10 cellular contexts compared by ENCODE assay signal in genomic region chr17:75853410-75853809, GRCh38. TPM values are rescaled to one million over a fixed set of nuclear protein-coding genes. Genes with fewer than 3 reads are reported as not detected.
DNase-seq lines count a peak whose midpoint lies in the region; ATAC-seq and TF ChIP-seq lines count a peak whose summit lies in the region.
"Had no signal": no experiment of that assay in that cellular context is flagged by ENCODE, and none has a peak within 500 bp of the region (broad histone marks: within the 10 kb centered on the region; RNA-seq: fewer than 3 reads in every experiment).

No MANE protein-coding gene starts in this region.

- 47 to 64% (median 54%) methylated on average over 5 of the region's 5 CpGs for WGBS in psoas muscle, 3 donors

- H3K27me3 ChIP-seq in SJSA1 (replicated peaks) (no peaks in the 10 kb centered on the region), psoas muscle (ENCODE audit: insufficient read depth in 3 of 3, low read length in 2 of 3) (no peaks in the 10 kb centered on the region)

- no peaks in the 10 kb centered on the region for H3K9me3 ChIP-seq in SJSA1 (replicated peaks)
- H3K9me3 ChIP-seq in psoas muscle, result no peaks in the 10 kb centered on the region

- peak; percentile 42 for DNase-seq in Caki2 (ENCODE audit: low read depth)
- DNase-seq in SJSA1 (ENCODE audit: low read depth in 1 of 2, low spot score in 2 of 2), result peak in 1 of 2 experiments; percentile 45
- peak; percentile 63 for DNase-seq in fibroblast of mammary gland (ENCODE audit: low read depth)
- no peak for DNase-seq in psoas muscle
- no peak for DNase-seq in NCI-H2081 (lab: John Stamatoyannopoulos, UW)
- no peak for DNase-seq in OCI-M2 (lab: John Stamatoyannopoulos, UW; ENCODE audit: unreplicated experiment)
- no peak for DNase-seq in amniotic stem cell (lab: John Stamatoyannopoulos, UW)
- DNase-seq: activated gamma-delta T cell, left colon had no signal

- peak overlapping the region; percentile 60 for H3K27ac ChIP-seq in SJSA1
- peak overlapping the region; percentile 98 for H3K27ac ChIP-seq in psoas muscle

- in situ Hi-C loops in Caki2 (cut with HindIII; ENCODE audit: low pct_unique_long_range_greater_than_20kb, low sequenced_read_pairs), result no loop called here

- no peak for TF ChIP-seq CTCF in fibroblast of mammary gland (conservative IDR thresholded peaks at IDR 0.05; ENCODE audit: control insufficient read depth, insufficient read depth, low read depth, low read length)
- no peak for TF ChIP-seq CTCF in psoas muscle (IDR thresholded peaks at IDR 0.05)

- intact Hi-C loops in psoas muscle (cut with DNase I), result no loop called here

- H3K4me1 ChIP-seq in SJSA1 (replicated peaks) (peaks cover 30% of the 10 kb centered on the region), psoas muscle (peaks cover 59% of the 10 kb centered on the region)

- H3K36me3 ChIP-seq in SJSA1 (peaks cover 35% of the 10 kb centered on the region), psoas muscle (ENCODE audit: insufficient read depth in 1 of 2, low read depth in 1 of 2) (peaks cover 6 to 42% of the 10 kb centered on the region in 2 donors)

- H3K4me3 ChIP-seq in SJSA1 (no peak overlapping the region), fibroblast of mammary gland (ENCODE audit: control insufficient read depth, low read depth, low read length) (no peak overlapping the region), psoas muscle (peak overlapping the region; percentile 86)

- ATAC-seq in psoas muscle, result peak in 2 of 4 donors; percentile 24 to 43
- ATAC-seq in HG02852 (IDR thresholded peaks at IDR 0.05; ENCODE audit: unreplicated experiment), result no peak
- ATAC-seq: left colon had no signal

RNA-seq across cellular contexts. Expression of gene WBP2, which starts 1.7 kb away (rescaled TPM):
- total RNA-seq in Caki2 (2014; rRNA removed; shearing (Covaris generic); ENCODE audit: low replicate concordance), result 16.9 and 25.7 TPM in 2 replicates
- 22.6 and 28.8 TPM in 2 replicates for total RNA-seq in SJSA1 (2014; rRNA removed; shearing (Covaris generic))
- 100 to 1,000 TPM; 109 to 278 (median 164) TPM for total RNA-seq in psoas muscle
- polyA plus RNA-seq in psoas muscle, result 100 to 1,000 TPM; 115 to 174 (median 149) TPM

RNA-seq across cellular contexts. Expression of gene UNC13D, which starts 9.2 kb away (rescaled TPM):
- total RNA-seq in Caki2 (2014; rRNA removed; shearing (Covaris generic); ENCODE audit: low replicate concordance), result 1.5 and 2.2 TPM in 2 replicates
- not detected in 2 replicates for total RNA-seq in SJSA1 (2014; rRNA removed; shearing (Covaris generic))
- 10 to 100 TPM in 1 of 4 donors, 1 to 10 TPM in 3; 5.1 to 12.8 (median 7.2) TPM for total RNA-seq in psoas muscle
- polyA plus RNA-seq in psoas muscle, result 1 to 10 TPM; 1.7 to 3.7 (median 2.2) TPM

RNA-seq across cellular contexts. Expression of gene TRIM47, which starts 25.0 kb away (rescaled TPM):
- 73.4 and 102 TPM in 2 replicates for total RNA-seq in Caki2 (2014; rRNA removed; shearing (Covaris generic); ENCODE audit: low replicate concordance)
- total RNA-seq in SJSA1 (2014; rRNA removed; shearing (Covaris generic)), result 11.9 and 17.5 TPM in 2 replicates
- total RNA-seq in psoas muscle, result 10 to 100 TPM in 3 of 4 donors, 1 to 10 TPM in 1; 8.9 to 16.0 (median 10.9) TPM
- 10 to 100 TPM in 2 of 3 donors, 1 to 10 TPM in 1; 8.4 to 17.1 (median 10.9) TPM for polyA plus RNA-seq in psoas muscle

RNA-seq across cellular contexts. Expression of gene TRIM65, which starts 43.3 kb away (rescaled TPM):
- 30.9 and 44.3 TPM in 2 replicates for total RNA-seq in Caki2 (2014; rRNA removed; shearing (Covaris generic); ENCODE audit: low replicate concordance)
- total RNA-seq in SJSA1 (2014; rRNA removed; shearing (Covaris generic)), result 11.9 and 17.6 TPM in 2 replicates
- total RNA-seq in psoas muscle, result 10 to 100 TPM in 2 of 4 donors, 1 to 10 TPM in 2; 9.2 to 10.3 (median 9.7) TPM
- polyA plus RNA-seq in psoas muscle, result 10 to 100 TPM in 1 of 3 donors, 1 to 10 TPM in 2; 9.0 to 14.8 (median 9.0) TPM

RNA-seq across cellular contexts. Expression of gene MRPL38, which starts 51.3 kb away (rescaled TPM):
- total RNA-seq in Caki2 (2014; rRNA removed; shearing (Covaris generic); ENCODE audit: low replicate concordance), result 103 and 124 TPM in 2 replicates
- 54.0 and 55.7 TPM in 2 replicates for total RNA-seq in SJSA1 (2014; rRNA removed; shearing (Covaris generic))
- total RNA-seq in psoas muscle, result 100 to 1,000 TPM; 107 to 168 (median 125) TPM
- polyA plus RNA-seq in psoas muscle, result 100 to 1,000 TPM; 104 to 115 (median 107) TPM

Comparison
In these comparisons a context has a peak if more than half of its experiments do, and no peak if none do; other contexts are left out.
1. DNase-seq: peak in Caki2 (single experiment) and fibroblast of mammary gland (single experiment); none in psoas muscle (0 of 2), NCI-H2081 (0 of 2), OCI-M2 (single experiment) and amniotic stem cell (single experiment).